Comparison of ENCODE assay signal across 34 cellular contexts in genomic region chr6:166236586-166236985, GRCh38.
DNase-seq lines count a peak whose midpoint lies in the region; ATAC-seq and TF ChIP-seq lines count a peak whose summit lies in the region.
"Had no signal": no experiment of that assay in that cellular context is flagged by ENCODE, and none has a peak within 500 bp of the region (broad histone marks: within the 10 kb centered on the region; RNA-seq: fewer than 3 reads in every experiment).

No MANE protein-coding gene starts in this region.

- H3K36me3 ChIP-seq in left lung, result no peaks in the 10 kb centered on the region
- no peaks in the 10 kb centered on the region for H3K36me3 ChIP-seq in upper lobe of left lung
- H3K36me3 ChIP-seq: cardiac muscle cell, prostate gland, sigmoid colon, transverse colon had no signal

- H3K4me3 ChIP-seq in left lung (no peak overlapping the region), upper lobe of left lung (no peak overlapping the region)
- H3K4me3 ChIP-seq: cardiac muscle cell, coronary artery, prostate gland, sigmoid colon, transverse colon had no signal

- H3K27me3 ChIP-seq in left lung (peaks cover 0 to 7% of the 10 kb centered on the region in 2 donors), upper lobe of left lung (no peaks in the 10 kb centered on the region)
- H3K27me3 ChIP-seq: cardiac muscle cell had no signal

- intact Hi-C loops in left lung (cut with DNase I), result no loop called here

- TF ChIP-seq POLR2A in upper lobe of left lung (IDR thresholded peaks at IDR 0.05), result peak in 1 of 4 donors; percentile 25

- TF ChIP-seq EP300 in upper lobe of left lung (IDR thresholded peaks at IDR 0.05), result no peak

- no peaks in the 10 kb centered on the region for H3K9me3 ChIP-seq in left lung
- no peaks in the 10 kb centered on the region for H3K9me3 ChIP-seq in upper lobe of left lung
- H3K9me3 ChIP-seq: prostate gland, sigmoid colon, transverse colon had no signal

- TF ChIP-seq CTCF in left lung (IDR thresholded peaks at IDR 0.05) (no peak), upper lobe of left lung (IDR thresholded peaks at IDR 0.05) (no peak)

- DNase-seq in NOMO-1 (lab: John Stamatoyannopoulos, UW; ENCODE audit: unreplicated experiment in 2 of 2), result peak; percentile 50 to 69
- DNase-seq in NOMO-1 treated with dmso at 0.1 percent for 144 hours (lab: John Stamatoyannopoulos, UW; ENCODE audit: unreplicated experiment), result no peak
- peak; percentile 59 for DNase-seq in NOMO-1 treated with DMSO at 0.1 percent for 48 hours (lab: John Stamatoyannopoulos, UW; ENCODE audit: unreplicated experiment)
- DNase-seq in left lung, result peak in 1 of 2 donors; percentile 80
- DNase-seq in upper lobe of left lung, result peak in 1 of 2 donors; percentile 64
- DNase-seq in GM03348 (ENCODE audit: low spot score), result no peak
- DNase-seq in islet precursor cell, result no peak
- DNase-seq: activated CD4-positive, alpha-beta T cell treated with anti-CD3 and anti-CD28 coated beads, Interleukin-2, amount 50 U/mL, for 48 hours; activated gamma-delta T cell treated with Interleukin-2 at 50 U/mL for 16 hours; activated naive CD8-positive, alpha-beta T cell treated with anti-CD3 and anti-CD28 coated beads, Interleukin-2, amount 50 U/mL, for 24 hours; activated T-cell treated with anti-CD3 and anti-CD28 coated beads, Interleukin-2, amount 50 U/mL, for 48 hours; Calu3; CD4-positive, CD25-positive, alpha-beta regulatory T cell; DMS79; effector memory CD4-positive, alpha-beta T cell; GDM1; immature natural killer cell; left ventricle myocardium superior; MM.1S; naive thymus-derived CD4-positive, alpha-beta T cell; NCI-H146; NCI-H2107; NCI-H748 treated with DMSO at 0.1 percent for 48 hours; nucleus accumbens; sigmoid colon; stimulated activated CD4-positive, alpha-beta T cell treated with anti-CD3 and anti-CD28 coated beads, Interleukin-4, amount 100 ng/mL, for 24 hours; transverse colon had no signal

- 49 to 71% methylated on average over 13 of the region's 13 CpGs for WGBS in upper lobe of left lung, 2 donors

- H3K4me1 ChIP-seq in left lung (peaks cover 0 to 13% of the 10 kb centered on the region in 2 donors), upper lobe of left lung (peaks cover 0 to 15% (median 7%) of the 10 kb centered on the region in 4 donors)
- H3K4me1 ChIP-seq: prostate gland, sigmoid colon, transverse colon had no signal

- ATAC-seq in left lung (peak; percentile 37), upper lobe of left lung (ENCODE audit: low FRiP score in 2 of 2) (peak; percentile 37 to 47), HG02759 (IDR thresholded peaks at IDR 0.05; ENCODE audit: unreplicated experiment) (no peak)
- ATAC-seq: activated naive CD8-positive, alpha-beta T cell treated with anti-CD3 and anti-CD28 coated beads, Interleukin-2, amount 50 U/mL, for 24 hours; left ventricle myocardium superior; naive thymus-derived CD4-positive, alpha-beta T cell had no signal

- H3K27ac ChIP-seq in left lung, result peak overlapping the region in 1 of 2 donors; percentile 74
- H3K27ac ChIP-seq in upper lobe of left lung, result peak overlapping the region in 2 of 4 donors; percentile 63 to 68
- H3K27ac ChIP-seq: 22Rv1, cardiac muscle cell, coronary artery, KMS-11, prostate gland, RWPE1, sigmoid colon, transverse colon had no signal

Comparison
In these comparisons a context has a peak if more than half of its experiments do, and no peak if none do; other contexts are left out.
1. DNase-seq: peak in NOMO-1 (2 of 2) and NOMO-1 treated with DMSO at 0.1 percent for 48 hours (single experiment); none in NOMO-1 treated with dmso at 0.1 percent for 144 hours (single experiment), GM03348 (single experiment) and islet precursor cell (single experiment).